1 cellular context compared by ENCODE assay signal in the genomic region with DNA sequence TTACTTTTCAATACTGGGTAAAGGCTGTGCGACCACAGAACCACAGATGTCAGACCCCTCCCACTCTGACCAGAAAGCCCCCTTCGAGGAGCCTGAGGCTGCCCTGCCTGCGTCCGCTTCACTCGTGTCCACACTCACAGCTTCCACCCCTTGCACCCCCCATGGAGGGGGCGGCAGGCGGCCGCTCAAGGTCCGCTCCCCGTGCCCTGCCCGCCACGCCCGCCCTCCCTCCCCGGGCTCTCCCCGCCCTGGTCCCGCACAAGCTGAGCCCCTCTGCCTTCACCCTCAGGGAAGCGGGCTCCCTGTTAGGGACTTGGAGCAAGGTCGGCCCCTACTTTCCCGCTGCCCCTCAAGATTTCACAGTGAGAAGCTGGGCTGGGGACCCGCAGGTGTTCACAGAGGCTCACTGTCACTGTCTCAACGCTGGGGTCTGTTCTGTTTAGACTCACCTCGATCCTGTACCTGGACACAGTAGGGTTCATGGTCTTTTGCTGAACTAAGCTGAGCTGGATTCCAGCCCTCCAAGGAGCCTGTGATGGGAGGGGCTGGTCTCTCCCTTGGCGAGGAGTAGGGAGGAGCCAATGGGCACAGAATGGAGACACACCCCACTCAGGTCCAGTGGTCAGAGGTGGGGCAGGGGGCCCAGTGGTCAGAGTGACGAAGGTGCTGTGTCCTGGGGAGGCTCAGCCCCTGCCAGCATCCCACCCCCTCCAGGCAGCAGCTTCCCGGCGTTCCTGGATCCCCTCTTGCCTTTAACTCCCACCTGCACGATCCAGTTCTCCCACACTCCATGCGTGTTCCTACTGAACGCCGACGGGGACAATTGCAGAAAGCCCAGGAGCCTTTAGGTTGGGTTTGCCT.
TF ChIP-seq lines count a peak whose summit lies in the region.

No MANE protein-coding gene starts in this region.

TF ChIP-seq in HEK293T, 16 proteins besides CTCF, POLR2A, EP300 and RAD21 (continued from another document):
- TF ChIP-seq CTBP1 (IDR thresholded peaks at IDR 0.05; ENCODE audit: borderline replicate concordance) (no peak), FOXK2 (IDR thresholded peaks at IDR 0.05) (no peak), HDGF (IDR thresholded peaks at IDR 0.05; ENCODE audit: borderline replicate concordance) (no peak), ARNT (IDR thresholded peaks at IDR 0.05) (no peak), L3MBTL2 (conservative IDR thresholded peaks at IDR 0.05) (no peak), FOXM1 (IDR thresholded peaks at IDR 0.05; ENCODE audit: borderline replicate concordance) (no peak), LEF1 (IDR thresholded peaks at IDR 0.05; ENCODE audit: borderline replicate concordance) (no peak), NFRKB (IDR thresholded peaks at IDR 0.05) (no peak)
- TF ChIP-seq, protein P1, sequence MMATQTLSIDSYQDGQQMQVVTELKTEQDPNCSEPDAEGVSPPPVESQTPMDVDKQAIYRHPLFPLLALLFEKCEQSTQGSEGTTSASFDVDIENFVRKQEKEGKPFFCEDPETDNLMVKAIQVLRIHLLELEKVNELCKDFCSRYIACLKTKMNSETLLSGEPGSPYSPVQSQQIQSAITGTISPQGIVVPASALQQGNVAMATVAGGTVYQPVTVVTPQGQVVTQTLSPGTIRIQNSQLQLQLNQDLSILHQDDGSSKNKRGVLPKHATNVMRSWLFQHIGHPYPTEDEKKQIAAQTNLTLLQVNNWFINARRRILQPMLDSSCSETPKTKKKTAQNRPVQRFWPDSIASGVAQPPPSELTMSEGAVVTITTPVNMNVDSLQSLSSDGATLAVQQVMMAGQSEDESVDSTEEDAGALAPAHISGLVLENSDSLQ (IDR thresholded peaks at IDR 0.05): no peak
TF ChIP-seq in HEK293T: peak in this region for 0.
